ENCODE assay signal across 10 cellular contexts in the genomic region with DNA sequence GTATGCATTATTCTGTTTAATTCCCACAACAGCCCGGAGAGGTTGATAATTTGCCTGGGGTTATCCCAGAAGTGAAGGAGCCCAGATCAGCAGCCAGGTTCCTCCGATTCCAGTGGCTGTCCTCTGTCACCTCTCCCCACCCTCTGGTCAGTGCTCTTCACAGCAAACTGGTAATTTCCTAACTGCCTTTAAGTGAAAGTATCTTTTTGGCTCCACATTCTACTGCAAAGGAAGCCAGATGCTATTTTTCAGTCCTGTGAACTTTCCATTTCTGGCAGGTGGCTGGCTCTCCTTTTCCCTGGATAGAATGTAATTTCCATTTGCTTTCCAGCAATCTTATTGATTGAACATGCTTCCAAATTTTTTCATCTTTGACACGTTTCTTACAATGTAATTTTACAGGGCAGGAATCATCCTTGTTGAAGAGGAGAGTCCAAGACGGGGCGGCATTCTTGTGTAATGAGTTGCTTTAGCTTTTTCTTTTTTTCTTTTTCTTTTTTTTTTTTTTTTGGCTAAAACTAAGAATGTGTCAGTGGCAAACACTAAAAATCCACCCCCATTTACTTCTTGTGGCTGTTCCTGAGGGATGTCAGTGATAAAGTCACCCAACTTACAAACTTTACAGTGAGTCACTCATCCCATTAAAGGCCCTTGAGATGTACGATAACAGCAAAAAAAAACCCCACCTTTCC. TPM values are rescaled to one million over a fixed set of nuclear protein-coding genes. Genes with fewer than 3 reads are reported as not detected.
DNase-seq lines count a peak whose midpoint lies in the region; ATAC-seq and TF ChIP-seq lines count a peak whose summit lies in the region.
"Had no signal": no experiment of that assay in that cellular context is flagged by ENCODE, and none has a peak within 500 bp of the region (broad histone marks: within the 10 kb centered on the region; RNA-seq: fewer than 3 reads in every experiment).

No MANE protein-coding gene starts in this region.

- CTCF ChIA-PET in HEK293 (lab: Yijun Ruan, JAX): interaction anchor here (0.7 to 1.3 kb wide), 2 partner anchors 17 kb away, joined by 3 read pairs; no protein-coding TSS in a partner anchor

- H3K36me3 ChIP-seq in HEK293 (ENCODE audit: control insufficient read depth in 2 of 2, insufficient read depth in 1 of 2, low read length in 2 of 2) (no peaks in the 10 kb centered on the region), testis (ENCODE audit: low read depth, missing control alignments) (no peaks in the 10 kb centered on the region), gastrocnemius medialis (no peaks in the 10 kb centered on the region)

- in situ Hi-C loops in gastrocnemius medialis (cut with MboI; ENCODE audit: low sequenced_read_pairs in 4 of 4): loop anchor here in 1 of 4 donors (25.0 kb wide), 1 partner anchor 639 kb away; no protein-coding TSS in a partner anchor

- TF ChIP-seq POLR2A in testis (IDR thresholded peaks at IDR 0.05) (no peak), gastrocnemius medialis (IDR thresholded peaks at IDR 0.05) (no peak)

- POLR2A ChIA-PET in HEK293 (lab: Yijun Ruan, JAX): no interaction called here

- TF ChIP-seq CTCF in HEK293 (tag by site-specific recombination; IDR thresholded peaks at IDR 0.05) (no peak), fibroblast of the aortic adventitia (IDR thresholded peaks at IDR 0.05; ENCODE audit: insufficient read depth, low read length) (no peak), testis (IDR thresholded peaks at IDR 0.05) (no peak), gastrocnemius medialis (IDR thresholded peaks at IDR 0.05 in 4 of 5, conservative IDR thresholded peaks at IDR 0.05 in 1 of 5) (no peak)

- peak; percentile 58 for ATAC-seq in SK-N-SH treated with all-trans-retinoic acid at 6 μM for 48 hours
- ATAC-seq in gastrocnemius medialis: no peak

- H3K9me3 ChIP-seq in HEK293 (ENCODE audit: control insufficient read depth, insufficient read depth, low read depth, low read length): no peaks in the 10 kb centered on the region; the same call in 1 of the 2 replicates
- no peaks in the 10 kb centered on the region for H3K9me3 ChIP-seq in testis
- no peaks in the 10 kb centered on the region for H3K9me3 ChIP-seq in gastrocnemius medialis

- H3K4me3 ChIP-seq in HEK293 (ENCODE audit: low read depth, low read length) (no peak overlapping the region), fibroblast of the aortic adventitia (ENCODE audit: low read depth, low read length) (peak overlapping the region; percentile 9), testis (no peak overlapping the region), gastrocnemius medialis (no peak overlapping the region)

- WGBS in testis, 2 donors: 47 to 49% methylated on average over 6 of the region's 6 CpGs

- intact Hi-C loops in testis (cut with DNase I; ENCODE audit: low total_unique reads): no loop called here
- intact Hi-C loops in gastrocnemius medialis (cut with DNase I; ENCODE audit: low total_unique reads): no loop called here

- peak; percentile 97 for DNase-seq in fibroblast of the aortic adventitia (ENCODE audit: low read depth)
- peak; percentile 19 for DNase-seq in testis
- no peak for DNase-seq in DMS114 treated with DMSO at 0.1 percent for 48 hours (lab: John Stamatoyannopoulos, UW; ENCODE audit: unreplicated experiment)
- DNase-seq in NOMO-1 (lab: John Stamatoyannopoulos, UW; ENCODE audit: unreplicated experiment in 2 of 2): no peak
- DNase-seq in gastrocnemius medialis: no peak
- DNase-seq: NCI-H1930, SHP77 treated with DMSO at 0.1 percent for 48 hours had no signal

- H3K27ac ChIP-seq in HEK293 (ENCODE audit: extremely low read depth, low read depth, low read length): 0 out of 2 replicates have a peak overlapping the region, but pooled peaks have one; percentile 3
- no peak overlapping the region for H3K27ac ChIP-seq in testis
- no peak overlapping the region for H3K27ac ChIP-seq in gastrocnemius medialis
- H3K27ac ChIP-seq: parathyroid adenoma had no signal

- H3K27me3 ChIP-seq in testis (no peaks in the 10 kb centered on the region), gastrocnemius medialis (no peaks in the 10 kb centered on the region)

- H3K4me1 ChIP-seq in HEK293 (ENCODE audit: control insufficient read depth, insufficient read depth, low read length) (peaks cover 7% of the 10 kb centered on the region), testis (no peaks in the 10 kb centered on the region), gastrocnemius medialis (no peaks in the 10 kb centered on the region)
- H3K4me1 ChIP-seq: parathyroid adenoma had no signal

TF ChIP-seq in HEK293, 187 proteins besides CTCF, POLR2A, EP300 and RAD21 (continues in another document):
- TF ChIP-seq PRDM6 (tag by site-specific recombination; IDR thresholded peaks at IDR 0.05): peak; percentile 61
- TF ChIP-seq ZNF248 (tag by site-specific recombination; IDR thresholded peaks at IDR 0.05): no peak

TF ChIP-seq in SK-N-SH treated with all-trans-retinoic acid at 6 μM for 48 hours, 23 proteins besides CTCF, POLR2A, EP300 and RAD21:
- no peak for TF ChIP-seq BACH2 (CRISPR knock-in tag; IDR thresholded peaks at IDR 0.05; ENCODE audit: borderline replicate concordance)
- TF ChIP-seq RARB (CRISPR knock-in tag; IDR thresholded peaks at IDR 0.05): no peak
- TF ChIP-seq CSDC2 (CRISPR knock-in tag; IDR thresholded peaks at IDR 0.05): no peak
- no peak for TF ChIP-seq TSHZ2 (CRISPR knock-in tag; IDR thresholded peaks at IDR 0.05)
- peak; percentile 92 for TF ChIP-seq ISL1 (CRISPR knock-in tag; IDR thresholded peaks at IDR 0.05)

RNA-seq across cellular contexts. Expression of gene PRKCA, which starts 29.6 kb away (rescaled TPM):
- total RNA-seq in fibroblast of the aortic adventitia (ENCODE audit: low replicate concordance): 14.1 and 43.7 TPM in 2 replicates
- 10 to 100 TPM; 15.4 to 22.9 TPM for total RNA-seq in testis
- polyA plus RNA-seq in testis (ENCODE audit: insufficient read depth, low read depth, low replicate concordance): 6.8 TPM
- 10 to 100 TPM in 2 of 4 donors, 1 to 10 TPM in 2; 7.6 to 16.8 (median 11.1) TPM for total RNA-seq in gastrocnemius medialis

RNA-seq across cellular contexts. Expression of gene APOH, which starts 43.6 kb away (rescaled TPM):
- not detected in 2 replicates for total RNA-seq in fibroblast of the aortic adventitia (ENCODE audit: low replicate concordance)
- under 1 TPM; 0.63 to 0.74 TPM for total RNA-seq in testis
- 1.2 TPM for polyA plus RNA-seq in testis (ENCODE audit: insufficient read depth, low read depth, low replicate concordance)
- 10 to 100 TPM in 1 of 4 donors, 1 to 10 TPM in 1, not detected in 2; 4.4 to 11.5 TPM for total RNA-seq in gastrocnemius medialis

Comparison
In these comparisons a context has a peak if more than half of its experiments do, and no peak if none do; other contexts are left out.
1. DNase-seq: peak in fibroblast of the aortic adventitia (single experiment) and testis (single experiment); none in DMS114 treated with DMSO at 0.1 percent for 48 hours (single experiment), NOMO-1 (0 of 2) and gastrocnemius medialis (0 of 2).